8 cellular contexts compared by ENCODE assay signal in the genomic region with DNA sequence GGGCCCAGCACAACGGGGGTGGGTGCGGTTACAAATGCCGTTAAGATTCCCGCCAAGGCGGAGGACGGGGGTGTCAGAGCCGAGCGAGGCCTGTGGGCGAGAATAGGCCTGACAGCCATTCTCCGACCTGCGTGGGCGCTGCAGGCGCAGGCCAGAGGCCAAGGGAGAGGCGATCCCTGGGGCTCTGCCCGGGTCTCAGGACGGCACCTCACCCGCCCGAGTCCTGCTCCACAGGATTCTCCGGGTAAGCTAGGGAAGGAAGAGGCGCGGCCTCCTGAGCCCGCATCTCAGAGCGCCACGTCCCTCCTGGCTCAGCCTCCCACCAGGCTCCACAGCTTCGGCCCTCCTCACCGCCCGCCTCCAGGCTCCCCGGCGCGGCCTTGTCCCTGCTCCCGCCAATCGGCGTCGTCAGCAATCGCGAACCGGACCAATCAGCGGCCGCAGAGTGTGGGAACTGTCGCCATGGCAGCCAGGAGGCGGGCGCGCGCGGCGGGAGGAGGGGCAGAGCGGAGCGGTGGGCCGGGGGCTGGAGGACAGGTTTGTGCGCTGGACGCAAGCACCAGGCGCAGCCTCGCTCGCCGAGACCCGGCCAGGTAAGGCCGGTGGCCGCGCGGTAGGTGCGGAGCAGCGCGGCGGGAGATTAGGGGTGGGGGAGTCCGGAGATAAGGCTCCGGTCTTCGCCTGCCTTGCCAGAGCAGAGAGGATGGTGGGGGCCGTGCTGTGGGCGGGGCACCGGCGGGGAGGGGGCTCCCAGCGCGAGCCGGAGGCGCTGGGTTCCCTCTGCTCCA. TPM values are rescaled to one million over a fixed set of nuclear protein-coding genes. Genes with fewer than 3 reads are reported as not detected.
DNase-seq lines count a peak whose midpoint lies in the region; ATAC-seq, FAIRE-seq and TF ChIP-seq lines count a peak whose summit lies in the region.

Gene NUCB2, plus strand, starts transcription at position 504 of the 788 bp plus-strand sequence. CDS start 18,585 bp downstream, outside the sequence.

- H3K27me3 ChIP-seq in trophoblast cell (ENCODE audit: insufficient read depth, low read length) (no peaks in the 10 kb centered on the region), transverse colon (no peaks in the 10 kb centered on the region)

- peak within 1 kb of the TSS; percentile 84 for H2BK12ac ChIP-seq in trophoblast cell (ENCODE audit: low read length)

- POLR2A ChIA-PET in T-cell (lab: Charles Lee) = interaction anchor here (0.5 to 1.4 kb wide), 3 partner anchors 30 to 75 kb away, joined by 3 to 4 read pairs (median 3); partner anchors contain the start of gene NCR3LG1 (in 1 of the 2)

- TF ChIP-seq CTCF in transverse colon (IDR thresholded peaks at IDR 0.05) = no peak

- peak within 1 kb of the TSS; percentile 68 for H2BK5ac ChIP-seq in trophoblast cell (ENCODE audit: low read depth, low read length, poor library complexity)

- intact Hi-C loops in cardiac septum (cut with DNase I) (loop anchor here (5.0 kb wide), 2 partner anchors 76 to 199 kb away; partner anchors contain the start of genes NCR3LG1 and RPS13), transverse colon (cut with DNase I; ENCODE audit: low total_unique reads) (no loop called here)

- WGBS in adipose tissue, 3 donors = 0 to 1% (median 0%) methylated on average over 62 to 75 of the region's 75 CpGs
- no CpG with 5 or more reads among the region's 75 CpGs for whole genome bisulfite sequencing in trophoblast cell (ENCODE audit: extremely low coverage, insufficient coverage, insufficient read length)
- WGBS in transverse colon (ENCODE audit: low coverage in 1 of 2), 2 donors = 0% methylated on average over 65 of the region's 75 CpGs; no CpG with 5 or more reads in 1 of the 2 donors

- peak within 1 kb of the TSS; percentile 78 for H3K9ac ChIP-seq in trophoblast cell (ENCODE audit: low read length)

- TF ChIP-seq EP300 in transverse colon (IDR thresholded peaks at IDR 0.05; ENCODE audit: low read depth) = no peak

- in situ Hi-C loops in transverse colon (cut with MboI; ENCODE audit: low pct_ligation_motif_present in 1 of 4, low pct_unique_long_range_greater_than_20kb in 1 of 4, low sequenced_read_pairs in 3 of 4) = no loop called here

- FAIRE-seq in GM12891 (lab: Jason Lieb, UNC) = peak; percentile 99

- peak within 1 kb of the TSS; percentile 91 for H4K91ac ChIP-seq in trophoblast cell (ENCODE audit: low read depth, low read length)

- peaks cover 13% of the 10 kb centered on the region for H3K79me1 ChIP-seq in trophoblast cell (ENCODE audit: low read length)

- peak; percentile 89 for DNase-seq in GM12891 (ENCODE audit: insufficient read length, low spot score)
- DNase-seq in NCI-H1436 treated with DMSO at 0.1 percent for 48 hours (lab: John Stamatoyannopoulos, UW) = peak; percentile 82
- peak; percentile 89 to 97 (median 94) for DNase-seq in T-cell
- peak; percentile 99 for DNase-seq in cardiac septum (ENCODE audit: low spot score)
- peak; percentile 99 to 100 for DNase-seq in trophoblast cell
- DNase-seq in transverse colon = peak; percentile 97

- H3K79me2 ChIP-seq in trophoblast cell (ENCODE audit: control insufficient read depth, insufficient read depth, low read length, poor library complexity) = peaks cover 8% of the 10 kb centered on the region

- peaks cover 2% of the 10 kb centered on the region for H3K36me3 Mint-ChIP-seq in T-cell

- peak within 1 kb of the TSS; percentile 98 for H4K8ac ChIP-seq in trophoblast cell (ENCODE audit: low read depth, low read length)

- TF ChIP-seq POLR2A in GM12891 (IDR thresholded peaks at IDR 0.05; ENCODE audit: low read depth, low read length) = peak; percentile 61
- peak; percentile 62 for TF ChIP-seq POLR2A in transverse colon (IDR thresholded peaks at IDR 0.05)

- peak within 1 kb of the TSS; percentile 85 for H3K27ac Mint-ChIP-seq in T-cell

- peak within 1 kb of the TSS; percentile 81 for H3K4me2 ChIP-seq in trophoblast cell (ENCODE audit: low read length)

- H3K4me1 ChIP-seq in trophoblast cell (ENCODE audit: control insufficient read depth in 1 of 2, insufficient read depth in 2 of 2, low read length in 2 of 2) (peaks cover 2% of the 10 kb centered on the region in 2 experiments), transverse colon (peaks cover 4 to 13% (median 9%) of the 10 kb centered on the region in 4 donors)

- H3K14ac ChIP-seq in trophoblast cell (ENCODE audit: low read length) = peak within 1 kb of the TSS; percentile 98

- H3K27ac ChIP-seq in adipose tissue (ENCODE audit: low read depth, low read length) (no peak within 1 kb of the TSS), trophoblast cell (ENCODE audit: low read depth, low read length) (peak within 1 kb of the TSS; percentile 50), transverse colon (peak within 1 kb of the TSS; percentile 91 to 92 (median 91))

- H3K23ac ChIP-seq in trophoblast cell (ENCODE audit: low read length) = no peak within 1 kb of the TSS

- no peaks in the 10 kb centered on the region for H3K9me3 Mint-ChIP-seq in T-cell

- H3K4me3 Mint-ChIP-seq in T-cell = peak within 1 kb of the TSS; percentile 80 to 82 (median 81)

- H3K9me3 ChIP-seq in trophoblast cell (ENCODE audit: insufficient read depth, low read depth, low read length) (no peaks in the 10 kb centered on the region), transverse colon (no peaks in the 10 kb centered on the region)

- peaks cover 36 to 41% (median 40%) of the 10 kb centered on the region in 3 donors for H3K4me1 Mint-ChIP-seq in T-cell

- H3K4me3 ChIP-seq in trophoblast cell (ENCODE audit: low read depth, low read length) (peak within 1 kb of the TSS; percentile 84), transverse colon (peak within 1 kb of the TSS; percentile 83 to 98 (median 93))

- H3K4ac ChIP-seq in trophoblast cell (ENCODE audit: low read depth, low read length) = peak within 1 kb of the TSS; percentile 85

- H2AK5ac ChIP-seq in trophoblast cell (ENCODE audit: low read length) = peak within 1 kb of the TSS; percentile 41

- peak within 1 kb of the TSS; percentile 95 for H4K12ac ChIP-seq in trophoblast cell (ENCODE audit: low read depth, low read length)

- peak within 1 kb of the TSS; percentile 93 for H3K18ac ChIP-seq in trophoblast cell (ENCODE audit: low read length)

- CTCF ChIA-PET in T-cell (lab: Charles Lee) = interaction anchor here in 1 of 2 donors (1.0 to 2.5 kb wide), 4 partner anchors 10 to 712 kb away, joined by 3 to 9 read pairs (median 4); no protein-coding TSS in a partner anchor

- ATAC-seq in HG02840 (IDR thresholded peaks at IDR 0.05; ENCODE audit: low FRiP score, unreplicated experiment) (peak; percentile 97), T-cell (replicated peaks in 1 of 4) (peak; percentile 93 to 95 (median 94))

- H2AFZ ChIP-seq in trophoblast cell (ENCODE audit: insufficient read depth, low read length, poor library complexity) = peak within 1 kb of the TSS; percentile 100

- no peaks in the 10 kb centered on the region for H3K36me3 ChIP-seq in trophoblast cell (ENCODE audit: control insufficient read depth in 1 of 2, insufficient read depth in 2 of 2, low read length in 2 of 2)
- H3K36me3 ChIP-seq in transverse colon = no peaks in the 10 kb centered on the region

- H3K27me3 Mint-ChIP-seq in T-cell = peaks cover 0 to 1% of the 10 kb centered on the region in 2 donors

- peak within 1 kb of the TSS; percentile 94 for H2BK120ac ChIP-seq in trophoblast cell (ENCODE audit: insufficient read depth, low read length, poor library complexity)

TF ChIP-seq in GM12891, 5 proteins besides CTCF, POLR2A, EP300 and RAD21:
- TF ChIP-seq POU2F2 (IDR thresholded peaks at IDR 0.05; ENCODE audit: low read depth, low read length) = 0 out of 2 replicates have a peak, but pooled peaks have one; percentile 11
- TF ChIP-seq PAX5 (IDR thresholded peaks at IDR 0.05; ENCODE audit: insufficient read depth, low read length, severe bottlenecking) = no peak
- TF ChIP-seq TAF1 (IDR thresholded peaks at IDR 0.05; ENCODE audit: low read depth, low read length) = no peak
- TF ChIP-seq SPI1 (IDR thresholded peaks at IDR 0.05; ENCODE audit: low read depth, low read length) = no peak
- TF ChIP-seq POLR2AphosphoS5 (IDR thresholded peaks at IDR 0.05; ENCODE audit: low read depth, low read length) = peak; percentile 58; the same call in 1 of the 2 replicates

RNA-seq across cellular contexts. Expression of gene NUCB2, which starts in this region (rescaled TPM):
- 36.4 TPM for polyA plus RNA-seq in GM12891 (2012; ENCODE audit: low read depth, missing spikeins)
- total RNA-seq in T-cell = 100 to 1,000 TPM in 1 of 5 donors, 10 to 100 TPM in 4; 43.6 to 119 (median 67.0) TPM
- polyA plus RNA-seq in adipose tissue = 10 to 100 TPM; 34.7 to 88.2 (median 69.5) TPM
- total RNA-seq in cardiac septum = 91.6 TPM
- 329 and 350 TPM in 2 replicates for polyA plus RNA-seq in trophoblast cell (2013)
- total RNA-seq in transverse colon = 10 to 100 TPM in 2 of 4 donors, 1 to 10 TPM in 2; 5.0 to 28.9 (median 13.4) TPM
